ENCODE assay signal across 8 cellular contexts in the genomic region with DNA sequence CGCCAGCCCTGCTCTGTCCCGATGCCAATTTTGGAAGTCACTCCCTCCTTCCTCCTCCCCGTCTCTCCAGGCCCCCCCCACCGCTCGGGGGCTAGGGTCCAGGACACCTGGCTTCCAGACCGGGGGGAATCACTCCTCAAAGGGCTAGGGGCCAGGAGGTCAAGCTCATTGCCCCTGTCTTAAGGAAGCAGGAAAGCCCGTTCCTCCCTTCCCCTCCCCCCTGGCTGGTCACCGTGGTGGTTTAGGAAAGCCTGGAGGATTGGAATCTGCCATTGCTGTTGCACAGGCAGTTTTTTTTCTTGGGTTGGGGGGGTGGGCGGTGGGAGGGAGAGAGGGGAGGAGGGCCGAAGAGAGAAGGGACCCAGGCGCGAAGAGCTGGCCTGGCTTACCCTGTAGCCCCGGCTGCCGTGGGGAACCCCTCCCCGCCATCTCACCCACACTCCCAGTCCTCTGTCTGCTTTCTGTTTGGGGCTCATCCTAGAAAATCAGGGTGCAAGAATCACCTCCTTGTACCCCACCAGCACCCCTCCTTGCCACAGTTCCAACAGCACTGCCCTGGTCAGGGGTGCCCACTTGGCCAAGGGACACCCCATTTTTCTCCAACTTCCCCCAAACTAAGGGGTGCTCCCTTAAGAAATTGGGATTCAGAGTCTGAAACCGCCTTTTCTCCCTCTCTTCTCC. TPM values are rescaled to one million over a fixed set of nuclear protein-coding genes. Genes with fewer than 3 reads are reported as not detected.
A peak's percentile ranks its signal among the peaks of the same experiment; 100 is the strongest.
DNase-seq lines count a peak whose midpoint lies in the region; ATAC-seq and TF ChIP-seq lines count a peak whose summit lies in the region.

No MANE protein-coding gene starts in this region.

- WGBS in thyroid gland, 2 donors = 10 to 11% methylated on average over 15 of the region's 16 CpGs

- no peak for TF ChIP-seq CTCF in AG10803 (conservative IDR thresholded peaks at IDR 0.05; ENCODE audit: low read length)
- no peak for TF ChIP-seq CTCF in thyroid gland (IDR thresholded peaks at IDR 0.05)

- H3K27ac ChIP-seq in caudate nucleus (ENCODE audit: low read depth, low read length) (peak overlapping the region; percentile 86), thyroid gland (peak overlapping the region; percentile 68 to 85 (median 84))

- no peaks in the 10 kb centered on the region for H3K36me3 ChIP-seq in thyroid gland

- no peaks in the 10 kb centered on the region for H3K27me3 ChIP-seq in thyroid gland

- intact Hi-C loops in left colon (cut with DNase I, micrococcal nuclease) (no loop called here), thyroid gland (cut with DNase I) (no loop called here)

- DNase-seq in AG10803 (ENCODE audit: low read depth) (peak; percentile 61), NCI-H1092 treated with DMSO at 0.1 percent for 48 hours (lab: John Stamatoyannopoulos, UW) (peak; percentile 39), caudate nucleus (lab: John Stamatoyannopoulos, UW) (peak in 16 of 61 donors; percentile 8 to 44 (median 22)), left colon (peak; percentile 67 to 68), thyroid gland (peak; percentile 61 to 62), SIG-M5 treated with dmso at 0.1 percent for 504 hours (lab: John Stamatoyannopoulos, UW; ENCODE audit: unreplicated experiment) (no peak)

- no peak for ATAC-seq in left colon
- no peak for ATAC-seq in HG03378 (IDR thresholded peaks at IDR 0.05; ENCODE audit: unreplicated experiment)
- no peak for ATAC-seq in GM21526 (IDR thresholded peaks at IDR 0.05; ENCODE audit: low FRiP score, unreplicated experiment)

- no peak for TF ChIP-seq POLR2A in thyroid gland (IDR thresholded peaks at IDR 0.05)

- peak overlapping the region; percentile 60 for H3K4me3 ChIP-seq in AG10803 (ENCODE audit: low read length)
- peak overlapping the region in 2 of 3 donors; percentile 46 to 63 for H3K4me3 ChIP-seq in thyroid gland (replicated peaks in 1 of 3)

- no peaks in the 10 kb centered on the region for H3K9me3 ChIP-seq in thyroid gland

- H3K4me1 ChIP-seq in thyroid gland = peaks cover 19 to 67% of the 10 kb centered on the region in 2 donors

RNA-seq across cellular contexts. Expression of a gene that starts 2.9 kb away (rescaled TPM):
- total RNA-seq in left colon (1 to 10 TPM; 2.0 to 2.6 TPM), thyroid gland (10 to 100 TPM in 2 of 4 donors, 1 to 10 TPM in 2; 3.1 to 18.9 (median 7.6) TPM)

RNA-seq across cellular contexts. Expression of a gene that starts 7.6 kb away (rescaled TPM):
- total RNA-seq in left colon (100 to 1,000 TPM; 183 to 188 TPM), thyroid gland (100 to 1,000 TPM; 134 to 297 (median 200) TPM)

RNA-seq across cellular contexts. Expression of a gene that starts 15.8 kb away (rescaled TPM):
- total RNA-seq in left colon = 10 to 100 TPM in 1 of 2 donors, 1 to 10 TPM in 1; 9.0 to 10.0 TPM
- total RNA-seq in thyroid gland = 1 to 10 TPM; 1.2 to 6.7 (median 4.1) TPM

RNA-seq across cellular contexts. Expression of a gene that starts 23.9 kb away (rescaled TPM):
- total RNA-seq in left colon (under 1 TPM; 0.58 to 0.84 TPM), thyroid gland (10 to 100 TPM in 3 of 4 donors, 1 to 10 TPM in 1; 5.4 to 43.9 (median 18.8) TPM)

RNA-seq across cellular contexts. Expression of a gene that starts 24.1 kb away (rescaled TPM):
- not detected for total RNA-seq in left colon
- not detected for total RNA-seq in thyroid gland
